In the genomic region with DNA sequence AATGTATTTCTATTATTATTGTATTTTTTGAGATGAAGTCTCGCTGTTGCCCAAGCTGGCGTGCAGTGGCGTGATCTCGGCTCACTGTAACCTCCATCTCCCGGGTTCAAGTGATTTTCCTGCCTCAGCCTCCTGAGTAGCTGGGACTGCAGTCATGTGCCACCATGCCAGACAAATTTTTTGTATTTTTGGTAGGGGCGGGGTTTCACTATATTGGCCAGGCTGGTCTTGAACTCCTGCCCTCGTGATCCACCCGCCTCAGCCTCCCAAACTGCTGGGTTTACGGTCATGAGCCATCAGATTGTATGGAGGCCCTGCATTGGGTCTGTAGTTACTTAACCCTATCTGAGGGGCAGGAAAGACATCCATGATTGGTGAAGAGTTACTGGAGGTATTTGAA, we compare ENCODE assay signal across 7 cellular contexts. TPM values are rescaled to one million over a fixed set of nuclear protein-coding genes. Genes with fewer than 3 reads are reported as not detected.
"Had no signal": no experiment of that assay in that cellular context is flagged by ENCODE, and none has a peak within 500 bp of the region (broad histone marks: within the 10 kb centered on the region; RNA-seq: fewer than 3 reads in every experiment).

No MANE protein-coding gene starts in this region.

RNA-seq across cellular contexts. Expression of gene TPTE, which starts 23.0 kb away (rescaled TPM):
- total RNA-seq: OCI-LY7, PC-3, PC-9, Peyer's patch, Right ventricle myocardium superior, SJSA1, T-cell had no signal
